Comparison of ENCODE assay signal across 9 cellular contexts in genomic region chr14:99758121-99758871, GRCh38. TPM values are rescaled to one million over a fixed set of nuclear protein-coding genes. Genes with fewer than 3 reads are reported as not detected.
DNase-seq lines count a peak whose midpoint lies in the region; ATAC-seq and TF ChIP-seq lines count a peak whose summit lies in the region.
"Had no signal": no experiment of that assay in that cellular context is flagged by ENCODE, and none has a peak within 500 bp of the region (broad histone marks: within the 10 kb centered on the region; RNA-seq: fewer than 3 reads in every experiment).

No MANE protein-coding gene starts in this region.

- H3K79me2 ChIP-seq in SK-N-SH (ENCODE audit: insufficient read depth) (no peaks in the 10 kb centered on the region), smooth muscle cell (ENCODE audit: low read depth) (no peaks in the 10 kb centered on the region)

- H3K4me3 ChIP-seq in H7 (ENCODE audit: insufficient read depth, low read depth, low read length) = no peak overlapping the region
- no peak overlapping the region for H3K4me3 ChIP-seq in SK-N-SH (ENCODE audit: low read depth in 2 of 2, low read length in 1 of 2)
- no peak overlapping the region for H3K4me3 ChIP-seq in smooth muscle cell

- POLR2A ChIA-PET in SK-N-SH (lab: Yijun Ruan, JAX) = no interaction called here

- H3F3A ChIP-seq in SK-N-SH (replicated peaks; ENCODE audit: insufficient read depth) (peaks cover 18% of the 10 kb centered on the region), smooth muscle cell (ENCODE audit: low read depth) (peaks cover 16% of the 10 kb centered on the region)

- H3K4me3 Mint-ChIP-seq in Calu3 (ENCODE audit: low read depth, unreplicated experiment) = no peak overlapping the region
- H3K4me3 Mint-ChIP-seq: T-helper 2 cell treated with Interferon-gamma antibody and Interleukin-4, amounts not matched to agents 5 μg/mL and 100 μg/mL, for 36 hours had no signal

- H3K27ac Mint-ChIP-seq in Calu3 (ENCODE audit: unreplicated experiment) = no peak overlapping the region
- H3K27ac Mint-ChIP-seq: T-helper 2 cell treated with Interferon-gamma antibody and Interleukin-4, amounts not matched to agents 5 μg/mL and 100 μg/mL, for 36 hours had no signal

- WGBS in SK-N-SH (ENCODE audit: low lambda C conversion rate) = 54% methylated on average over 9 of the region's 11 CpGs
- WGBS in smooth muscle cell (ENCODE audit: low lambda C conversion rate) = 30% methylated on average over 11 of the region's 11 CpGs

- DNase-seq in H7 = peak; percentile 88
- DNase-seq in SK-N-SH = no peak
- peak; percentile 48 for DNase-seq in glomerular visceral epithelial cell (ENCODE audit: extremely low spot score)
- no peak for DNase-seq in smooth muscle cell (lab: John Stamatoyannopoulos, UW; ENCODE audit: unreplicated experiment)
- DNase-seq in Calu3 = no peak
- DNase-seq in NCI-H1417 treated with DMSO at 0.1 percent for 48 hours (lab: John Stamatoyannopoulos, UW) = no peak
- DNase-seq: KBM-7 had no signal

- H4K20me1 ChIP-seq in SK-N-SH (ENCODE audit: insufficient read depth) = no peaks in the 10 kb centered on the region
- H4K20me1 ChIP-seq in smooth muscle cell (ENCODE audit: low read depth) = no peaks in the 10 kb centered on the region

- no peaks in the 10 kb centered on the region for H3K27me3 Mint-ChIP-seq in Calu3 (ENCODE audit: unreplicated experiment)

- intact Hi-C loops in Calu3 (cut with micrococcal nuclease; ENCODE audit: unreplicated experiment) = no loop called here

- TF ChIP-seq RAD21 in SK-N-SH (IDR thresholded peaks at IDR 0.05; ENCODE audit: low read length) = no peak

- H3K36me3 Mint-ChIP-seq in Calu3 (ENCODE audit: insufficient read depth, unreplicated experiment) = peaks cover 6% of the 10 kb centered on the region

- H3K4me2 ChIP-seq in SK-N-SH (peak overlapping the region; percentile 53; the same call in 1 of the 2 replicates), smooth muscle cell (peak overlapping the region; percentile 27)

- H3K27ac ChIP-seq in SK-N-SH (ENCODE audit: low read depth in 2 of 2, low read length in 1 of 2) (peak overlapping the region in 1 of 2 experiments; percentile 97; a peak in 2 of 4 replicates), smooth muscle cell (ENCODE audit: low read depth) (peak overlapping the region; percentile 98)

- BruUV-seq in Calu3 (replicated peaks; lab: Mats Ljungman, UMichigan) = no TSS peak

- peaks cover 35% of the 10 kb centered on the region for H3K4me1 Mint-ChIP-seq in Calu3 (ENCODE audit: low read depth, unreplicated experiment)

- H2AFZ ChIP-seq in SK-N-SH (ENCODE audit: low read depth) (no peak overlapping the region), smooth muscle cell (ENCODE audit: low read depth) (no peak overlapping the region)

- H3K9ac ChIP-seq in SK-N-SH = peak overlapping the region; percentile 42; the same call in 1 of the 2 replicates
- H3K9ac ChIP-seq in smooth muscle cell (ENCODE audit: low read depth) = peak overlapping the region; percentile 89

- no peaks in the 10 kb centered on the region for H3K9me2 ChIP-seq in SK-N-SH

- H3K4me1 ChIP-seq in SK-N-SH (ENCODE audit: control insufficient read depth in 1 of 2, insufficient read depth in 2 of 2, low read depth in 1 of 2, low read length in 1 of 2) (peaks cover 3 to 49% of the 10 kb centered on the region in 2 experiments; a peak in 3 of 4 replicates), smooth muscle cell (ENCODE audit: low read depth) (peaks cover 27% of the 10 kb centered on the region)

- ATAC-seq in GM18502 (IDR thresholded peaks at IDR 0.05; ENCODE audit: poor library complexity, unreplicated experiment) = no peak

- H3K36me3 ChIP-seq in H7 (replicated peaks; ENCODE audit: control insufficient read depth, insufficient read depth, low read length) (no peaks in the 10 kb centered on the region), SK-N-SH (replicated peaks in 1 of 2; ENCODE audit: control insufficient read depth in 1 of 2, insufficient read depth in 2 of 2, low read length in 1 of 2) (no peaks in the 10 kb centered on the region), smooth muscle cell (ENCODE audit: low read depth) (no peaks in the 10 kb centered on the region)

- CTCF ChIA-PET in SK-N-SH (lab: Yijun Ruan, JAX) (interaction anchor here (1.1 to 1.6 kb wide), 5 partner anchors 9 to 189 kb away, joined by 3 to 6 read pairs (median 3); no protein-coding TSS in a partner anchor), Calu3 (lab: Charles Lee) (interaction anchor here (1.0 to 1.5 kb wide), 2 partner anchors 11 to 28 kb away, joined by 4 to 5 read pairs; no protein-coding TSS in a partner anchor)

- H3K9me3 ChIP-seq in SK-N-SH = no peaks in the 10 kb centered on the region
- no peaks in the 10 kb centered on the region for H3K9me3 ChIP-seq in smooth muscle cell (replicated peaks; ENCODE audit: low read depth)

- TF ChIP-seq EP300 in SK-N-SH (IDR thresholded peaks at IDR 0.05; ENCODE audit: borderline replicate concordance in 1 of 2, low read depth in 1 of 2, low read length in 1 of 2) = no peak

- TF ChIP-seq CTCF in SK-N-SH (IDR thresholded peaks at IDR 0.05) (no peak), smooth muscle cell (IDR thresholded peaks at IDR 0.05; ENCODE audit: borderline replicate concordance, insufficient read depth, poor library complexity, severe bottlenecking) (no peak), Calu3 (IDR thresholded peaks at IDR 0.05; ENCODE audit: unreplicated experiment) (no peak)

- H3K27me3 ChIP-seq in H7 (ENCODE audit: control insufficient read depth, insufficient read depth, low read length) (no peaks in the 10 kb centered on the region), SK-N-SH (ENCODE audit: insufficient read depth) (no peaks in the 10 kb centered on the region), smooth muscle cell (ENCODE audit: low read depth) (no peaks in the 10 kb centered on the region)

- H3K9me3 Mint-ChIP-seq in Calu3 (ENCODE audit: low read depth, unreplicated experiment) = no peaks in the 10 kb centered on the region
- H3K9me3 Mint-ChIP-seq: T-helper 2 cell treated with Interferon-gamma antibody and Interleukin-4, amounts not matched to agents 5 μg/mL and 100 μg/mL, for 36 hours had no signal

TF ChIP-seq in SK-N-SH, 30 proteins besides CTCF, POLR2A, EP300 and RAD21:
- TF ChIP-seq RCOR1 (IDR thresholded peaks at IDR 0.05; ENCODE audit: low read length) (no peak), JUND (IDR thresholded peaks at IDR 0.05) (0 out of 2 replicates have a peak, but pooled peaks have one; percentile 4), ZBTB33 (IDR thresholded peaks at IDR 0.05; ENCODE audit: borderline replicate concordance, low read depth) (no peak), PBX3 (IDR thresholded peaks at IDR 0.05) (peak; percentile 39), NFIC (IDR thresholded peaks at IDR 0.05; ENCODE audit: borderline replicate concordance) (0 out of 2 replicates have a peak, but pooled peaks have one; percentile 32), SMC3 (IDR thresholded peaks at IDR 0.05; ENCODE audit: low read depth, low read length) (no peak)

RNA-seq across cellular contexts. Expression of gene EML1, which starts 34.9 kb away (rescaled TPM):
- 19.1 and 22.8 TPM in 2 replicates for total RNA-seq in H7 (2014; rRNA removed; shearing (Covaris generic))
- polyA plus RNA-seq in SK-N-SH (2012; rRNA removed) (4.4 and 6.3 TPM in 2 replicates), smooth muscle cell (13.0 and 14.4 TPM in 2 replicates)
- 5.2 and 5.8 TPM in 2 replicates for polyA plus RNA-seq in SK-N-SH (2012; cell fraction: cytosol; rRNA removed)
- 5.8 and 7.2 TPM in 2 replicates for polyA plus RNA-seq in SK-N-SH (2012; cell fraction: nucleus; rRNA removed)
- total RNA-seq in smooth muscle cell (16.5 and 31.2 TPM in 2 replicates), Calu3 (2022) (2.5 and 4.7 TPM in 2 replicates)

Comparison
In these comparisons a context has a peak if more than half of its experiments do, and no peak if none do; other contexts are left out.
1. DNase-seq: peak in H7 (single experiment) and glomerular visceral epithelial cell (single experiment); none in SK-N-SH (single experiment), smooth muscle cell (single experiment), Calu3 (single experiment) and NCI-H1417 treated with DMSO at 0.1 percent for 48 hours (single experiment).